In genomic region chr3:44883999-44884431, GRCh38 we compare ENCODE assay signal across 11 cellular contexts. TPM values are rescaled to one million over a fixed set of nuclear protein-coding genes. Genes with fewer than 3 reads are reported as not detected.
DNase-seq lines count a peak whose midpoint lies in the region; ATAC-seq and TF ChIP-seq lines count a peak whose summit lies in the region.
"Had no signal": no experiment of that assay in that cellular context is flagged by ENCODE, and none has a peak within 500 bp of the region (broad histone marks: within the 10 kb centered on the region; RNA-seq: fewer than 3 reads in every experiment).

No MANE protein-coding gene starts in this region.

- 32 to 37% methylated on average over 4 of the region's 4 CpGs for WGBS in body of pancreas, 2 donors

- no peaks in the 10 kb centered on the region for H3K36me3 Mint-ChIP-seq in naive thymus-derived CD8-positive, alpha-beta T cell

- no peaks in the 10 kb centered on the region for H3K36me3 ChIP-seq in body of pancreas (replicated peaks in 1 of 2; ENCODE audit: insufficient read depth in 1 of 2, low read depth in 2 of 2)

- no peak overlapping the region for H3K27ac ChIP-seq in body of pancreas

- H3K27ac Mint-ChIP-seq in naive thymus-derived CD8-positive, alpha-beta T cell = no peak overlapping the region

- ATAC-seq in body of pancreas (peak; percentile 33), GM18502 (IDR thresholded peaks at IDR 0.05; ENCODE audit: poor library complexity, unreplicated experiment) (no peak)
- no peak for ATAC-seq in naive thymus-derived CD8-positive, alpha-beta T cell

- no peaks in the 10 kb centered on the region for H3K9me3 ChIP-seq in body of pancreas

- no peak overlapping the region for H3K4me3 Mint-ChIP-seq in naive thymus-derived CD8-positive, alpha-beta T cell

- DNase-seq in AG09319 (ENCODE audit: extremely low read depth, low read depth) (peak; percentile 59), body of pancreas (no peak), lung microvascular endothelial cell (ENCODE audit: low read depth in 2 of 2) (peak; percentile 87 to 92), HuH-7.5 (ENCODE audit: low spot score) (no peak), NOMO-1 treated with DMSO at 0.1 percent for 48 hours (lab: John Stamatoyannopoulos, UW; ENCODE audit: unreplicated experiment) (no peak)
- DNase-seq in naive thymus-derived CD8-positive, alpha-beta T cell = no peak
- DNase-seq: activated CD4-positive, alpha-beta T cell treated with anti-CD3 and anti-CD28 coated beads for 1 hour; DMS153; NCI-H524 had no signal

- H3K4me1 Mint-ChIP-seq in naive thymus-derived CD8-positive, alpha-beta T cell = no peaks in the 10 kb centered on the region

- H3K27me3 ChIP-seq in body of pancreas = no peaks in the 10 kb centered on the region

- TF ChIP-seq POLR2A in body of pancreas (IDR thresholded peaks at IDR 0.05) = no peak

- intact Hi-C loops in body of pancreas (cut with DNase I) = no loop called here

- TF ChIP-seq RAD21 in Ishikawa (IDR thresholded peaks at IDR 0.05; ENCODE audit: low read depth) = no peak; the same call in 1 of the 2 replicates

- TF ChIP-seq CTCF in AG09319 (IDR thresholded peaks at IDR 0.05; ENCODE audit: low read depth, low read length) = no peak
- no peak for TF ChIP-seq CTCF in body of pancreas (IDR thresholded peaks at IDR 0.05)

- peaks cover 8 to 35% (median 17%) of the 10 kb centered on the region in 5 donors for H3K27me3 Mint-ChIP-seq in naive thymus-derived CD8-positive, alpha-beta T cell

- H3K4me1 ChIP-seq in body of pancreas = no peaks in the 10 kb centered on the region

- no peaks in the 10 kb centered on the region for H3K9me3 Mint-ChIP-seq in naive thymus-derived CD8-positive, alpha-beta T cell

- peak; percentile 93 for TF ChIP-seq EP300 in Ishikawa (IDR thresholded peaks at IDR 0.05; ENCODE audit: borderline replicate concordance)

- H3K4me3 ChIP-seq in body of pancreas = no peak overlapping the region

- POLR2A ChIA-PET in naive thymus-derived CD8-positive, alpha-beta T cell (lab: Charles Lee) = no interaction called here

TF ChIP-seq in Ishikawa, 13 proteins besides CTCF, POLR2A, EP300 and RAD21:
- TF ChIP-seq TEAD4 (IDR thresholded peaks at IDR 0.05) = peak; percentile 95
- no peak for TF ChIP-seq USF1 (IDR thresholded peaks at IDR 0.05)
- TF ChIP-seq MAX (IDR thresholded peaks at IDR 0.05) = peak; percentile 82
- TF ChIP-seq TCF12 (IDR thresholded peaks at IDR 0.05; ENCODE audit: low read depth) = peak; percentile 95
- peak; percentile 83 for TF ChIP-seq FOXM1 (IDR thresholded peaks at IDR 0.05; ENCODE audit: borderline replicate concordance, low read depth)
- TF ChIP-seq YY1 (IDR thresholded peaks at IDR 0.05; ENCODE audit: low read depth) = no peak
- peak; percentile 94 for TF ChIP-seq NFIC (IDR thresholded peaks at IDR 0.05)
- TF ChIP-seq EGR1 (IDR thresholded peaks at IDR 0.05) = no peak
- TF ChIP-seq CEBPB (IDR thresholded peaks at IDR 0.05) = peak; percentile 62; the same call in 1 of the 2 replicates
- no peak for TF ChIP-seq REST (IDR thresholded peaks at IDR 0.05; ENCODE audit: low read depth)

RNA-seq across cellular contexts. Expression of gene TGM4, which starts 9.6 kb away (rescaled TPM):
- total RNA-seq in body of pancreas (not detected), lung microvascular endothelial cell (under 0.01 TPM in 1 of 2 replicates, not detected in the other)
- not detected for total RNA-seq in naive thymus-derived CD8-positive, alpha-beta T cell
- under 1 TPM in 1 of 3 donors, not detected in 2; 0.05 TPM for polyA plus RNA-seq in naive thymus-derived CD8-positive, alpha-beta T cell

RNA-seq across cellular contexts. Expression of gene TMEM42, which starts 22.3 kb away (rescaled TPM):
- total RNA-seq in body of pancreas (10 to 100 TPM; 14.3 to 18.1 TPM), lung microvascular endothelial cell (8.5 and 9.5 TPM in 2 replicates)
- 10 to 100 TPM; 22.8 to 25.9 TPM for total RNA-seq in naive thymus-derived CD8-positive, alpha-beta T cell
- 10 to 100 TPM; 51.8 to 74.2 (median 51.9) TPM for polyA plus RNA-seq in naive thymus-derived CD8-positive, alpha-beta T cell

Comparison
In these comparisons a context has a peak if more than half of its experiments do, and no peak if none do; other contexts are left out.
1. DNase-seq: peak in AG09319 (single experiment) and lung microvascular endothelial cell (2 of 2); none in body of pancreas (0 of 4), HuH-7.5 (single experiment), NOMO-1 treated with DMSO at 0.1 percent for 48 hours (single experiment) and naive thymus-derived CD8-positive, alpha-beta T cell (0 of 10).